8 cellular contexts compared by ENCODE assay signal in the genomic region with DNA sequence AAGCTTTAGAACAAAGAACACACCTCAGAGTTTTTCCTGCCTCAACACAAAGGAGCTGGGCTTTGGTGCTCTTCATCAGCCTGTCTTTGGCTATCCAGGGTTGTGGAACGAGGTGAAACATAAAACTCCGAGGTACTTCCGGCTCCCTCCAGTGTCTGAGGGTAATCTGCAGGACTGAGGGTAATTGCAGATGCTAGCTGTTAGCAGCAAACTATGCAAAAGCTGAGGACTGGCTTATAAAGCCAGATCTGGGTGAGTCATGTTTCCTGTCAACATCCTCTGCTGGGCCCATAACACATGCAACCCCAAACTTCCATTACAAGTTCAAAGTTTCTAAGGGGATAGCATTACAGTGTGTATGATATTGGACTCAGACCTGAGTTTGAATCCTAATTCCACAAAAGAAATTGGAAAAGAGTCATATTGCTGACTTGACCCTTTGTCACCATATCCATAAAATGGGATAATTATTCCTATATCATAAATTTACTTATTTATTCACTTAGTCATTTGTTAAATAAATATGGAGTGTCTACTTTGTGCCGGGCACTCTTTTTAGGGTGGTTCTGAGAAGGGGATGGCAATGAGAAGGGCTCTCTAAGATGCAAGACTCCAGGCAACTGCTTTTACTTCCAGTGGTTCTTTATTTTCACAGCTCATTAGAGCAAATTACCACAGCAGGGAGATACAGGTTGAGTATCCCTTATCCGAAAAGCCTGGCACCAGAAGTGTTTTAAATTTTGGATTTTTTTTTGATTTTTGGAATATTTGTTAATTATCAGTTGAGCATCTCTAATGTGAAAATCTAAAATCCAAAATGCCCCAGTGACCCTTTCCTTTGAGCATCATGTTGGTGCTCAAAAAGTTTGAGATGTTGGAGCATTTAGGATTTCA. TPM values are rescaled to one million over a fixed set of nuclear protein-coding genes. Genes with fewer than 3 reads are reported as not detected.
DNase-seq lines count a peak whose midpoint lies in the region; ATAC-seq and TF ChIP-seq lines count a peak whose summit lies in the region.

No MANE protein-coding gene starts in this region.

- TF ChIP-seq EP300 in upper lobe of left lung (IDR thresholded peaks at IDR 0.05), result peak in 2 of 4 donors; percentile 60 to 68

- H3K27me3 Mint-ChIP-seq in activated CD4-positive, alpha-beta T cell treated with anti-CD3 and anti-CD28 coated beads, Interleukin-2, amount 10 ng/mL, durations not matched to agents 24 days and 14 days, result peaks cover 2% of the 10 kb centered on the region

- no peaks in the 10 kb centered on the region for H4K20me1 ChIP-seq in Loucy (ENCODE audit: insufficient read depth, low read length, poor library complexity, severe bottlenecking)

- H3K4me3 ChIP-seq in Loucy (ENCODE audit: low read length, poor library complexity, severe bottlenecking) (peak overlapping the region; percentile 70), mucosa of rectum (ENCODE audit: low read length in 2 of 2) (peak overlapping the region; percentile 12 to 70), upper lobe of left lung (peak overlapping the region in 3 of 4 donors; percentile 5 to 28 (median 19))

- peaks cover 33% of the 10 kb centered on the region for H3K79me2 ChIP-seq in Loucy (ENCODE audit: insufficient read depth, low read length)

- H3K9ac ChIP-seq in Loucy (ENCODE audit: low read depth, low read length, poor library complexity, severe bottlenecking) (peak overlapping the region; percentile 96), mucosa of rectum (ENCODE audit: low read depth in 1 of 2, low read length in 2 of 2) (peak overlapping the region; percentile 14 to 81)

- no peak for TF ChIP-seq CTCF in Loucy (conservative IDR thresholded peaks at IDR 0.05; ENCODE audit: low read length)
- TF ChIP-seq CTCF in upper lobe of left lung (IDR thresholded peaks at IDR 0.05), result no peak

- H3K9me3 Mint-ChIP-seq in activated CD4-positive, alpha-beta T cell treated with anti-CD3 and anti-CD28 coated beads, Interleukin-2, amount 10 ng/mL, durations not matched to agents 24 days and 14 days, result no peaks in the 10 kb centered on the region

- peak; percentile 42 for ATAC-seq in GM21723 (IDR thresholded peaks at IDR 0.05; ENCODE audit: unreplicated experiment)
- peak; percentile 42 to 59 for ATAC-seq in upper lobe of left lung (ENCODE audit: low FRiP score in 2 of 2)

- no peaks in the 10 kb centered on the region for H3K9me3 ChIP-seq in Loucy (ENCODE audit: insufficient read depth, low read depth, low read length)
- H3K9me3 ChIP-seq in mucosa of rectum (ENCODE audit: control insufficient read depth in 2 of 2, low read length in 2 of 2), result no peaks in the 10 kb centered on the region
- H3K9me3 ChIP-seq in upper lobe of left lung, result no peaks in the 10 kb centered on the region

- H3K27me3 ChIP-seq in Loucy (ENCODE audit: insufficient read depth, low read length, poor library complexity, severe bottlenecking) (no peaks in the 10 kb centered on the region), mucosa of rectum (ENCODE audit: control insufficient read depth in 2 of 2, insufficient read depth in 2 of 2, low read length in 2 of 2) (no peaks in the 10 kb centered on the region), upper lobe of left lung (no peaks in the 10 kb centered on the region)

- DNase-seq in GM04503 (ENCODE audit: low read depth) (peak; percentile 83), upper lobe of left lung (peak in 1 of 2 donors; percentile 73), mesenteric fat pad (ENCODE audit: low spot score) (no peak)
- peak; percentile 95 for DNase-seq in activated CD4-positive, alpha-beta T cell treated with anti-CD3 and anti-CD28 coated beads, Interleukin-2, amount 10 ng/mL, durations not matched to agents 24 days and 14 days
- peak; percentile 77 for DNase-seq in effector CD4-positive, alpha-beta T cell

- peaks cover 13% of the 10 kb centered on the region for H3K36me3 Mint-ChIP-seq in activated CD4-positive, alpha-beta T cell treated with anti-CD3 and anti-CD28 coated beads, Interleukin-2, amount 10 ng/mL, durations not matched to agents 24 days and 14 days (ENCODE audit: low read depth)

- H3K27ac ChIP-seq in mucosa of rectum (ENCODE audit: low read depth in 2 of 2, low read length in 2 of 2), result peak overlapping the region; percentile 95 to 100
- H3K27ac ChIP-seq in upper lobe of left lung, result peak overlapping the region; percentile 92 to 100 (median 99)

- intact Hi-C loops in activated CD4-positive, alpha-beta T cell treated with anti-CD3 and anti-CD28 coated beads, Interleukin-2, amount 10 ng/mL, durations not matched to agents 24 days and 14 days (cut with micrococcal nuclease), result loop anchor here (5.0 to 10.0 kb wide), 4 partner anchors 180 to 902 kb away; a partner anchor contains a TSS

- peaks cover 6% of the 10 kb centered on the region for H3F3A ChIP-seq in Loucy (ENCODE audit: low read depth)

- H3K4me1 ChIP-seq in Loucy (ENCODE audit: insufficient read depth, low read length, poor library complexity, severe bottlenecking) (peaks cover 61% of the 10 kb centered on the region), mucosa of rectum (ENCODE audit: control insufficient read depth in 2 of 2, insufficient read depth in 2 of 2, low read length in 2 of 2) (peaks cover 22 to 24% of the 10 kb centered on the region in 2 donors), upper lobe of left lung (peaks cover 37 to 66% (median 46%) of the 10 kb centered on the region in 4 donors)

- peak in 2 of 4 donors; percentile 37 to 74 for TF ChIP-seq POLR2A in upper lobe of left lung (IDR thresholded peaks at IDR 0.05)

- H3K36me3 ChIP-seq in Loucy (ENCODE audit: insufficient read depth, low read length) (no peaks in the 10 kb centered on the region), mucosa of rectum (ENCODE audit: control insufficient read depth in 2 of 2, insufficient read depth in 2 of 2, low read length in 2 of 2) (peaks cover 0 to 4% of the 10 kb centered on the region in 2 donors), upper lobe of left lung (peaks cover 0 to 3% (median 0%) of the 10 kb centered on the region in 4 donors)

- H3K9me2 ChIP-seq in Loucy (replicated peaks; ENCODE audit: low read depth, low read length), result no peaks in the 10 kb centered on the region

- H2AFZ ChIP-seq in Loucy (ENCODE audit: low read length), result peak overlapping the region; percentile 21; the same call in 1 of the 2 replicates

- peak overlapping the region; percentile 99 for H3K4me3 Mint-ChIP-seq in activated CD4-positive, alpha-beta T cell treated with anti-CD3 and anti-CD28 coated beads, Interleukin-2, amount 10 ng/mL, durations not matched to agents 24 days and 14 days

- H3K4me2 ChIP-seq in Loucy (ENCODE audit: low read depth, low read length, poor library complexity, severe bottlenecking), result peak overlapping the region; percentile 89

- H3K27ac Mint-ChIP-seq in activated CD4-positive, alpha-beta T cell treated with anti-CD3 and anti-CD28 coated beads, Interleukin-2, amount 10 ng/mL, durations not matched to agents 24 days and 14 days, result peak overlapping the region; percentile 100

- 43 to 53% methylated on average over 2 to 5 of the region's 5 CpGs for WGBS in upper lobe of left lung, 2 donors

- peaks cover 63% of the 10 kb centered on the region for H3K4me1 Mint-ChIP-seq in activated CD4-positive, alpha-beta T cell treated with anti-CD3 and anti-CD28 coated beads, Interleukin-2, amount 10 ng/mL, durations not matched to agents 24 days and 14 days

RNA-seq across cellular contexts. Expression of a gene that starts 9.5 kb away (rescaled TPM):
- 38.6 and 42.7 TPM in 2 replicates for total RNA-seq in activated CD4-positive, alpha-beta T cell treated with anti-CD3 and anti-CD28 coated beads, Interleukin-2, amount 10 ng/mL, durations not matched to agents 24 days and 14 days
- total RNA-seq in upper lobe of left lung (10 to 100 TPM; 10.3 to 29.3 (median 18.3) TPM), mesenteric fat pad (18.1 TPM)

RNA-seq across cellular contexts. Expression of a gene that starts 15.5 kb away (rescaled TPM):
- total RNA-seq in activated CD4-positive, alpha-beta T cell treated with anti-CD3 and anti-CD28 coated beads, Interleukin-2, amount 10 ng/mL, durations not matched to agents 24 days and 14 days, result 4,380 and 4,481 TPM in 2 replicates
- total RNA-seq in upper lobe of left lung (1,000 to 10,000 TPM in 5 of 6 donors, 100 to 1,000 TPM in 1; 963 to 7,115 (median 3,598) TPM), mesenteric fat pad (2,407 TPM)

RNA-seq across cellular contexts. Expression of a gene that starts 15.7 kb away (rescaled TPM):
- 10.9 and 13.5 TPM in 2 replicates for total RNA-seq in activated CD4-positive, alpha-beta T cell treated with anti-CD3 and anti-CD28 coated beads, Interleukin-2, amount 10 ng/mL, durations not matched to agents 24 days and 14 days
- total RNA-seq in upper lobe of left lung (10 to 100 TPM in 2 of 6 donors, 1 to 10 TPM in 4; 2.6 to 30.4 (median 7.8) TPM), mesenteric fat pad (2.2 TPM)

Comparison
In these comparisons a context has a peak if more than half of its experiments do, and no peak if none do; other contexts are left out.
1. H3K4me3 ChIP-seq: peak in every context shown above with its lines; median percentile 70 in Loucy; 41 in mucosa of rectum; 19 in upper lobe of left lung.